8 cellular contexts compared by ENCODE assay signal in genomic region chr7:139673230-139673629, GRCh38.
DNase-seq lines count a peak whose midpoint lies in the region; ATAC-seq, FAIRE-seq and TF ChIP-seq lines count a peak whose summit lies in the region.

No MANE protein-coding gene starts in this region.

- ATAC-seq in GM18502 (IDR thresholded peaks at IDR 0.05; ENCODE audit: poor library complexity, unreplicated experiment) (peak; percentile 91), GM21619 (IDR thresholded peaks at IDR 0.05; ENCODE audit: unreplicated experiment) (peak; percentile 80), gastrocnemius medialis (no peak)

- H3K9me3 ChIP-seq in left ventricle myocardium inferior (replicated peaks): no peaks in the 10 kb centered on the region
- H3K9me3 ChIP-seq in gastrocnemius medialis: no peaks in the 10 kb centered on the region

- H3K27me3 ChIP-seq in left ventricle myocardium inferior (ENCODE audit: low read depth) (no peaks in the 10 kb centered on the region), gastrocnemius medialis (no peaks in the 10 kb centered on the region)

- TF ChIP-seq POLR2A in gastrocnemius medialis (IDR thresholded peaks at IDR 0.05): no peak

- intact Hi-C loops in left ventricle myocardium inferior (cut with micrococcal nuclease): no loop called here
- intact Hi-C loops in gastrocnemius medialis (cut with DNase I; ENCODE audit: low total_unique reads): no loop called here

- H3K4me1 ChIP-seq in left ventricle myocardium inferior (peaks cover 38% of the 10 kb centered on the region), gastrocnemius medialis (peaks cover 5 to 8% of the 10 kb centered on the region in 2 donors)

- in situ Hi-C loops in gastrocnemius medialis (cut with MboI; ENCODE audit: low sequenced_read_pairs in 4 of 4): no loop called here

- H3K27ac ChIP-seq in left ventricle myocardium inferior (replicated peaks): peak overlapping the region; percentile 75
- H3K27ac ChIP-seq in gastrocnemius medialis: no peak overlapping the region

- DNase-seq in NCI-H1694 treated with DMSO at 0.1 percent for 48 hours (lab: John Stamatoyannopoulos, UW) (peak; percentile 24), left ventricle myocardium inferior (no peak), HTR-8/SVneo (ENCODE audit: insufficient read length, low spot score) (no peak), gastrocnemius medialis (no peak), 8988T (no peak), GM03348 (ENCODE audit: low spot score) (no peak)

- H3K4me3 ChIP-seq in left ventricle myocardium inferior: no peak overlapping the region
- no peak overlapping the region for H3K4me3 ChIP-seq in gastrocnemius medialis

- TF ChIP-seq CTCF in left ventricle myocardium inferior (IDR thresholded peaks at IDR 0.05; ENCODE audit: borderline replicate concordance): no peak
- TF ChIP-seq CTCF in gastrocnemius medialis (IDR thresholded peaks at IDR 0.05 in 4 of 5, conservative IDR thresholded peaks at IDR 0.05 in 1 of 5): no peak

- no peak for FAIRE-seq in HTR-8/SVneo (lab: Jason Lieb, UNC)

- H3K36me3 ChIP-seq in left ventricle myocardium inferior: no peaks in the 10 kb centered on the region
- no peaks in the 10 kb centered on the region for H3K36me3 ChIP-seq in gastrocnemius medialis

Comparison
In these comparisons a context has a peak if more than half of its experiments do, and no peak if none do; other contexts are left out.
1. ATAC-seq: peak in GM18502 (single experiment) and GM21619 (single experiment); none in gastrocnemius medialis (0 of 2).